In genomic region chr5:54746777-54747398, GRCh38 we compare ENCODE assay signal across 23 cellular contexts.
"Had no signal": no experiment of that assay in that cellular context is flagged by ENCODE, and none has a peak within 500 bp of the region (broad histone marks: within the 10 kb centered on the region; RNA-seq: fewer than 3 reads in every experiment).

No MANE protein-coding gene starts in this region.

- H3K4me2 ChIP-seq: hepatocyte had no signal

- H3K9me3 ChIP-seq: left ventricle myocardium inferior, mucosa of descending colon, ovary, prostate gland, sigmoid colon, spleen, suprapubic skin, thoracic aorta, tibial artery, vagina had no signal

- FAIRE-seq: small intestine had no signal

- H2AFZ ChIP-seq: hepatocyte had no signal

- H3K79me2 ChIP-seq: hepatocyte had no signal

- H3K27me3 ChIP-seq: hepatocyte, ovary, sigmoid colon, spleen, suprapubic skin, tibial artery, vagina had no signal

- H3K4me1 ChIP-seq: prostate gland had no signal

- DNase-seq: islet precursor cell; left ventricle myocardium inferior; midbrain; mucosa of descending colon; naive thymus-derived CD4-positive, alpha-beta T cell; ovary; posterior cingulate gyrus; retina; right cardiac atrium; sigmoid colon; small intestine; spleen; stimulated activated CD4-positive, alpha-beta T cell treated with anti-CD3 and anti-CD28 coated beads, Interleukin-4, amount 100 ng/mL, for 24 hours; stimulated activated naive CD4-positive, alpha-beta T cell; tibial artery had no signal

- ATAC-seq: mucosa of descending colon; naive thymus-derived CD4-positive, alpha-beta T cell; natural killer cell treated with Interleukin-12 subunit alpha and Interleukin-12 subunit beta and Interleukin-15 and Interleukin-18, amount 100 ng/mL, for 72 hours; right cardiac atrium; stimulated activated effector memory CD8-positive, alpha-beta T cell treated with anti-CD3 and anti-CD28 coated beads, Interleukin-12 subunit alpha, Interleukin-12 subunit beta, amount 100 ng/mL, for 72 hours had no signal

- H3K36me3 ChIP-seq: left ventricle myocardium inferior, ovary, prostate gland, sigmoid colon, spleen, suprapubic skin, thoracic aorta, tibial artery, vagina had no signal

- H3K27ac ChIP-seq: hepatocyte, left ventricle myocardium inferior, prostate gland, sigmoid colon, suprapubic skin, thoracic aorta, tibial artery, vagina had no signal

- H3K4me3 ChIP-seq: hepatocyte, left ventricle myocardium inferior, lung, mucosa of descending colon, ovary, prostate gland, sigmoid colon, spleen, suprapubic skin, thoracic aorta, tibial artery, vagina had no signal
